Comparison of ENCODE assay signal across 9 cellular contexts in the genomic region with DNA sequence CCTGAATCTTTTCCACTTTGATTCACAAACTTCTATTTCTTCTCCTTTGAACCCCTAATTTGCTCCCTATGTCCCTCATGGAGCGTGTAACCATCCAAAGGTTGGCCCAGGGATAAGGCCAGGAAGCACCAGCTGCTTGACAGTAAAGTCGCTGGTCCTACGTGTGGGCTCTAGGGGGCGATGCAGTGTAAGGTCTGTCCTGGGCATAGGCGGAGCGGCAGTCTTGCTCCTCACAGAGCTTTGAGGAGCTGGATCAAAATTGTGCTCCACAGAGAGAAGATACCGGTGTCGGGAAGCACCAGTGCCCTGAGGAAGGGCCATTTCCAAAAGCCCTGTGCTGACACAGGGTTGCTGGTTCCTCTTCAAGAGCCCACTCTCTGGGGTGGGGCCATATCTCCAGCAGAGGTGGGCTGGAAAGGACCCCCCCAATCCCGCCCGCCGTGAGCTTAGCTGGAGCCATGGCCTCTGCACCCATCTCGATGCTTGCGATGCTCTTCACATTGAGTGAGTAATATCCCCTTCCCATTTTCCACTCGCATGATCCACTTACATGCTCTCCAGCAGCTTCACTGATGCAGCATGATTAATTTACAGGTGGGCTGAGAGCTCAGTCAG. TPM values are rescaled to one million over a fixed set of nuclear protein-coding genes. Genes with fewer than 3 reads are reported as not detected.
DNase-seq lines count a peak whose midpoint lies in the region; ATAC-seq and TF ChIP-seq lines count a peak whose summit lies in the region.
"Had no signal": no experiment of that assay in that cellular context is flagged by ENCODE, and none has a peak within 500 bp of the region (broad histone marks: within the 10 kb centered on the region; RNA-seq: fewer than 3 reads in every experiment).

No MANE protein-coding gene starts in this region.

- H3K27me3 ChIP-seq in neural cell (ENCODE audit: insufficient read depth, low read depth, low read length), result no peaks in the 10 kb centered on the region
- peaks cover 5% of the 10 kb centered on the region for H3K27me3 ChIP-seq in lower lobe of right lung (ENCODE audit: low read depth)

- no peak for TF ChIP-seq EP300 in neural cell (conservative IDR thresholded peaks at IDR 0.05; ENCODE audit: poor library complexity, severe bottlenecking)

- DNase-seq in NCI-H1092 treated with DMSO at 0.1 percent for 48 hours (lab: John Stamatoyannopoulos, UW), result peak; percentile 9
- no peak for DNase-seq in NCI-H1092 (lab: John Stamatoyannopoulos, UW)
- DNase-seq in NCI-H526 treated with DMSO at 0.1 percent for 48 hours (lab: John Stamatoyannopoulos, UW), result peak; percentile 11
- peak in 1 of 2 donors; percentile 40 for DNase-seq in activated naive CD4-positive, alpha-beta T cell treated with anti-CD3 and anti-CD28 coated beads, Interleukin-2, amount 50 U/mL, for 72 hours (ENCODE audit: low spot score in 2 of 2)
- DNase-seq in lower lobe of right lung, result no peak

- TF ChIP-seq RAD21 in neural cell (conservative IDR thresholded peaks at IDR 0.05), result no peak

- TF ChIP-seq CTCF in neural cell (IDR thresholded peaks at IDR 0.05; ENCODE audit: poor library complexity, severe bottlenecking) (peak; percentile 15), lower lobe of right lung (IDR thresholded peaks at IDR 0.05) (no peak)

- H3K4me2 ChIP-seq in neural cell (ENCODE audit: low read length), result no peak overlapping the region

- no peaks in the 10 kb centered on the region for H3K9me3 Mint-ChIP-seq in activated naive CD4-positive, alpha-beta T cell treated with anti-CD3 and anti-CD28 coated beads, Interleukin-2, amount 50 U/mL, for 72 hours

- H3K79me2 ChIP-seq in neural cell (replicated peaks; ENCODE audit: insufficient read depth, low read length), result no peaks in the 10 kb centered on the region

- H3K36me3 ChIP-seq in neural cell (ENCODE audit: insufficient read depth, low read length) (no peaks in the 10 kb centered on the region), lower lobe of right lung (no peaks in the 10 kb centered on the region)

- peak; percentile 85 to 89 for ATAC-seq in activated naive CD4-positive, alpha-beta T cell treated with anti-CD3 and anti-CD28 coated beads, Interleukin-2, amount 50 U/mL, for 72 hours
- ATAC-seq in lower lobe of right lung, result no peak
- ATAC-seq in HG03442 (IDR thresholded peaks at IDR 0.05; ENCODE audit: unreplicated experiment), result no peak
- no peak for ATAC-seq in HG02759 (IDR thresholded peaks at IDR 0.05; ENCODE audit: unreplicated experiment)

- H3K9ac ChIP-seq in neural cell (ENCODE audit: low read length), result no peak overlapping the region

- peak overlapping the region in 1 of 2 donors; percentile 2 for H3K27ac Mint-ChIP-seq in activated naive CD4-positive, alpha-beta T cell treated with anti-CD3 and anti-CD28 coated beads, Interleukin-2, amount 50 U/mL, for 72 hours

- no peaks in the 10 kb centered on the region for H3F3A ChIP-seq in neural cell (ENCODE audit: insufficient read depth, low read length, poor library complexity, severe bottlenecking)

- H2AFZ ChIP-seq in neural cell (ENCODE audit: low read depth, low read length), result no peak overlapping the region

- H3K4me1 ChIP-seq in lower lobe of right lung, result no peaks in the 10 kb centered on the region

- intact Hi-C loops in lower lobe of right lung (cut with DNase I), result no loop called here

- H3K27ac ChIP-seq in neural cell (ENCODE audit: low read length), result no peak overlapping the region
- no peak overlapping the region for H3K27ac ChIP-seq in lower lobe of right lung
- H3K27ac ChIP-seq: VCaP had no signal

- H3K36me3 Mint-ChIP-seq in activated naive CD4-positive, alpha-beta T cell treated with anti-CD3 and anti-CD28 coated beads, Interleukin-2, amount 50 U/mL, for 72 hours, result no peaks in the 10 kb centered on the region

- H4K20me1 ChIP-seq in neural cell (ENCODE audit: insufficient read depth), result no peaks in the 10 kb centered on the region

- H3K9me3 ChIP-seq in neural cell (ENCODE audit: low read length) (no peaks in the 10 kb centered on the region), lower lobe of right lung (no peaks in the 10 kb centered on the region)

- no peaks in the 10 kb centered on the region for H3K9me2 ChIP-seq in neural cell (ENCODE audit: insufficient read depth, low read length)

- no peak overlapping the region for H3K4me3 ChIP-seq in neural cell (ENCODE audit: low read length)
- no peak overlapping the region for H3K4me3 ChIP-seq in lower lobe of right lung

TF ChIP-seq in neural cell, 6 proteins besides CTCF, POLR2A, EP300 and RAD21:
- TF ChIP-seq MXI1 (conservative IDR thresholded peaks at IDR 0.05; ENCODE audit: poor library complexity, severe bottlenecking), result no peak
- TF ChIP-seq, protein P1, sequence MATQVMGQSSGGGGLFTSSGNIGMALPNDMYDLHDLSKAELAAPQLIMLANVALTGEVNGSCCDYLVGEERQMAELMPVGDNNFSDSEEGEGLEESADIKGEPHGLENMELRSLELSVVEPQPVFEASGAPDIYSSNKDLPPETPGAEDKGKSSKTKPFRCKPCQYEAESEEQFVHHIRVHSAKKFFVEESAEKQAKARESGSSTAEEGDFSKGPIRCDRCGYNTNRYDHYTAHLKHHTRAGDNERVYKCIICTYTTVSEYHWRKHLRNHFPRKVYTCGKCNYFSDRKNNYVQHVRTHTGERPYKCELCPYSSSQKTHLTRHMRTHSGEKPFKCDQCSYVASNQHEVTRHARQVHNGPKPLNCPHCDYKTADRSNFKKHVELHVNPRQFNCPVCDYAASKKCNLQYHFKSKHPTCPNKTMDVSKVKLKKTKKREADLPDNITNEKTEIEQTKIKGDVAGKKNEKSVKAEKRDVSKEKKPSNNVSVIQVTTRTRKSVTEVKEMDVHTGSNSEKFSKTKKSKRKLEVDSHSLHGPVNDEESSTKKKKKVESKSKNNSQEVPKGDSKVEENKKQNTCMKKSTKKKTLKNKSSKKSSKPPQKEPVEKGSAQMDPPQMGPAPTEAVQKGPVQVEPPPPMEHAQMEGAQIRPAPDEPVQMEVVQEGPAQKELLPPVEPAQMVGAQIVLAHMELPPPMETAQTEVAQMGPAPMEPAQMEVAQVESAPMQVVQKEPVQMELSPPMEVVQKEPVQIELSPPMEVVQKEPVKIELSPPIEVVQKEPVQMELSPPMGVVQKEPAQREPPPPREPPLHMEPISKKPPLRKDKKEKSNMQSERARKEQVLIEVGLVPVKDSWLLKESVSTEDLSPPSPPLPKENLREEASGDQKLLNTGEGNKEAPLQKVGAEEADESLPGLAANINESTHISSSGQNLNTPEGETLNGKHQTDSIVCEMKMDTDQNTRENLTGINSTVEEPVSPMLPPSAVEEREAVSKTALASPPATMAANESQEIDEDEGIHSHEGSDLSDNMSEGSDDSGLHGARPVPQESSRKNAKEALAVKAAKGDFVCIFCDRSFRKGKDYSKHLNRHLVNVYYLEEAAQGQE (IDR thresholded peaks at IDR 0.05; ENCODE audit: borderline replicate concordance), result no peak
- TF ChIP-seq POLR2AphosphoS5 (IDR thresholded peaks at IDR 0.05), result no peak
- TF ChIP-seq SMC3 (conservative IDR thresholded peaks at IDR 0.05; ENCODE audit: poor library complexity), result no peak
- TF ChIP-seq TAF1 (IDR thresholded peaks at IDR 0.05; ENCODE audit: low read depth), result no peak
- TF ChIP-seq EZH2 (IDR thresholded peaks at IDR 0.05; ENCODE audit: borderline replicate concordance, insufficient read depth, low read length, poor library complexity, severe bottlenecking), result no peak

RNA-seq across cellular contexts. Expression of gene OR4E1, which starts 49.9 kb away (rescaled TPM):
- under 1 TPM; 0.14 to 0.16 TPM for total RNA-seq in activated naive CD4-positive, alpha-beta T cell treated with anti-CD3 and anti-CD28 coated beads, Interleukin-2, amount 50 U/mL, for 72 hours
- polyA plus RNA-seq in neural cell, result not detected in 2 replicates
- polyA minus RNA-seq in neural cell, result not detected in 2 replicates
- total RNA-seq in lower lobe of right lung, result not detected

Comparison
In these comparisons a context has a peak if more than half of its experiments do, and no peak if none do; other contexts are left out.
1. DNase-seq: peak in NCI-H1092 treated with DMSO at 0.1 percent for 48 hours (single experiment) and NCI-H526 treated with DMSO at 0.1 percent for 48 hours (single experiment); none in NCI-H1092 (single experiment) and lower lobe of right lung (single experiment).
2. ATAC-seq: peak in activated naive CD4-positive, alpha-beta T cell treated with anti-CD3 and anti-CD28 coated beads, Interleukin-2, amount 50 U/mL, for 72 hours (2 of 2); none in lower lobe of right lung (0 of 2), HG03442 (single experiment) and HG02759 (single experiment).